8 cellular contexts compared by ENCODE assay signal in genomic region chr14:71753126-71753830, GRCh38.
DNase-seq lines count a peak whose midpoint lies in the region; ATAC-seq and TF ChIP-seq lines count a peak whose summit lies in the region.

No MANE protein-coding gene starts in this region.

- H3K27me3 Mint-ChIP-seq in CD14-positive monocyte (ENCODE audit: low read depth in 3 of 3): peaks cover 0 to 4% (median 4%) of the 10 kb centered on the region in 3 donors
- H3K27me3 Mint-ChIP-seq in activated CD8-positive, alpha-beta T cell treated with anti-CD3 and anti-CD28 coated beads for 36 hours: peaks cover 1% of the 10 kb centered on the region

- DNase-seq in CD14-positive monocyte (ENCODE audit: low spot score) (peak; percentile 53), HK-2 (ENCODE audit: unreplicated experiment) (peak; percentile 81), NCI-H748 treated with DMSO at 0.1 percent for 48 hours (lab: John Stamatoyannopoulos, UW) (peak; percentile 61), ecto neural progenitor cell (ENCODE audit: low spot score) (peak; percentile 89), lung microvascular endothelial cell (ENCODE audit: low read depth in 2 of 2) (peak; percentile 81 to 88)
- peak; percentile 83 for DNase-seq in activated CD8-positive, alpha-beta T cell treated with anti-CD3 and anti-CD28 coated beads for 36 hours
- peak; percentile 35 to 58 (median 50) for DNase-seq in stimulated activated CD4-positive, alpha-beta T cell treated with anti-CD3 and anti-CD28 coated beads, TNF-alpha, amount 100 ng/mL, for 48 hours (ENCODE audit: low read depth in 3 of 3)

- TF ChIP-seq CTCF in CD14-positive monocyte (IDR thresholded peaks at IDR 0.05): peak; percentile 87
- TF ChIP-seq CTCF in activated CD8-positive, alpha-beta T cell treated with anti-CD3 and anti-CD28 coated beads for 36 hours (IDR thresholded peaks at IDR 0.05): peak; percentile 97

- POLR2A ChIA-PET in activated CD8-positive, alpha-beta T cell treated with anti-CD3 and anti-CD28 coated beads for 36 hours (lab: Charles Lee): interaction anchor here (1.0 to 1.4 kb wide), 3 partner anchors 13 to 615 kb away, joined by 3 to 4 read pairs (median 3); no protein-coding TSS in a partner anchor

- CTCF ChIA-PET in activated CD8-positive, alpha-beta T cell treated with anti-CD3 and anti-CD28 coated beads for 36 hours (lab: Charles Lee): interaction anchor here (0.7 to 4.4 kb wide), 50 partner anchors 8 to 694 kb away, joined by 3 to 37 read pairs (median 4); no protein-coding TSS in a partner anchor

- H3K27ac Mint-ChIP-seq in CD14-positive monocyte: no peak overlapping the region
- H3K27ac Mint-ChIP-seq in activated CD8-positive, alpha-beta T cell treated with anti-CD3 and anti-CD28 coated beads for 36 hours: no peak overlapping the region

- peaks cover 3 to 12% (median 8%) of the 10 kb centered on the region in 7 donors for H3K9me3 Mint-ChIP-seq in CD14-positive monocyte
- peaks cover 8% of the 10 kb centered on the region for H3K9me3 Mint-ChIP-seq in activated CD8-positive, alpha-beta T cell treated with anti-CD3 and anti-CD28 coated beads for 36 hours

- H3K4me1 Mint-ChIP-seq in CD14-positive monocyte: peaks cover 17% of the 10 kb centered on the region
- no peaks in the 10 kb centered on the region for H3K4me1 Mint-ChIP-seq in activated CD8-positive, alpha-beta T cell treated with anti-CD3 and anti-CD28 coated beads for 36 hours (ENCODE audit: low read depth)

- peak; percentile 49 for ATAC-seq in activated CD8-positive, alpha-beta T cell treated with anti-CD3 and anti-CD28 coated beads for 36 hours
- ATAC-seq in HG03108 (IDR thresholded peaks at IDR 0.05; ENCODE audit: unreplicated experiment): no peak

- intact Hi-C loops in CD14-positive monocyte (cut with micrococcal nuclease): loop anchor here (1.0 to 10.0 kb wide), 4 partner anchors 614 to 648 kb away; no protein-coding TSS in a partner anchor
- intact Hi-C loops in activated CD8-positive, alpha-beta T cell treated with anti-CD3 and anti-CD28 coated beads for 36 hours (cut with micrococcal nuclease): loop anchor here (2.0 to 10.0 kb wide), 2 partner anchors 614 to 648 kb away; no protein-coding TSS in a partner anchor

- peak overlapping the region in 1 of 2 donors; percentile 49 for H3K4me3 Mint-ChIP-seq in CD14-positive monocyte
- H3K4me3 Mint-ChIP-seq in activated CD8-positive, alpha-beta T cell treated with anti-CD3 and anti-CD28 coated beads for 36 hours: no peak overlapping the region

- H3K36me3 Mint-ChIP-seq in CD14-positive monocyte: no peaks in the 10 kb centered on the region
- H3K36me3 Mint-ChIP-seq in activated CD8-positive, alpha-beta T cell treated with anti-CD3 and anti-CD28 coated beads for 36 hours (ENCODE audit: low read depth): peaks cover 3% of the 10 kb centered on the region
